ENCODE assay signal across 9 cellular contexts in the genomic region with DNA sequence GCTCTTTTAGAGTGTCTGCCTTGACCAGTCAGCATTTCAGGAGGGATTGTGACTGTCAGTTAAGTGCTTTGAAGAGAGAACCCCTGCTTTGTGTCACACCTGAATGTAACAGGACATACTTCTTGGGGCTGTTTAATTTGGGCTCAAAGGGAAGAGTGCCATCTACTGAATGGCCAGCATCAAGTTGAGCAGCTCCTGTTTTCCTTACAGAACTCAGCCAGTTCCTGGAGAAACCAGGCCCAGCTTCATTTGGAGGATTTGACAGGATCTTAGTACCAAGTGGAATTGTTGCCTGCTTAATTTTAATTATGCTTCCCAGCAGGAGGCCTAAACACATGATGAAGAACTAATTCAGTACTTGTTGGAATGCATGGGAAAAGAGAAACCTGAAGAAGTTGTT. TPM values are rescaled to one million over a fixed set of nuclear protein-coding genes. Genes with fewer than 3 reads are reported as not detected.
DNase-seq lines count a peak whose midpoint lies in the region; ATAC-seq, FAIRE-seq and TF ChIP-seq lines count a peak whose summit lies in the region.
"Had no signal": no experiment of that assay in that cellular context is flagged by ENCODE, and none has a peak within 500 bp of the region (broad histone marks: within the 10 kb centered on the region; RNA-seq: fewer than 3 reads in every experiment).

No MANE protein-coding gene starts in this region.

- no peak overlapping the region for H3K4me3 ChIP-seq in GM12864 (ENCODE audit: low read depth, low read length)
- no peak overlapping the region for H3K4me3 ChIP-seq in pancreas
- H3K4me3 ChIP-seq in coronary artery = no peak overlapping the region
- no peak overlapping the region for H3K4me3 ChIP-seq in ovary

- no peaks in the 10 kb centered on the region for H3K9me3 ChIP-seq in pancreas
- H3K9me3 ChIP-seq in ovary = no peaks in the 10 kb centered on the region

- ATAC-seq in pancreas = peak; percentile 46 to 76 (median 74)
- ATAC-seq in GM18867 (IDR thresholded peaks at IDR 0.05; ENCODE audit: unreplicated experiment) = no peak
- no peak for ATAC-seq in HG02642 (IDR thresholded peaks at IDR 0.05; ENCODE audit: poor library complexity, unreplicated experiment)
- ATAC-seq: activated naive CD4-positive, alpha-beta T cell treated with anti-CD3 and anti-CD28 coated beads, Interleukin-2, amount 50 U/mL, for 72 hours had no signal

- DNase-seq in GM12864 (ENCODE audit: low read depth) = no peak
- DNase-seq in OCI-M1 (lab: John Stamatoyannopoulos, UW) = peak; percentile 54
- peak; percentile 46 for DNase-seq in fibroblast of gingiva (ENCODE audit: low read depth)
- peak in 1 of 6 donors; percentile 24 for DNase-seq in pancreas
- no peak for DNase-seq in coronary artery (ENCODE audit: low spot score)
- DNase-seq in ovary = no peak

- no peak for TF ChIP-seq EP300 in ovary (IDR thresholded peaks at IDR 0.05)

- H3K27me3 ChIP-seq in pancreas = no peaks in the 10 kb centered on the region
- no peaks in the 10 kb centered on the region for H3K27me3 ChIP-seq in ovary

- H3K36me3 ChIP-seq in pancreas (no peaks in the 10 kb centered on the region), ovary (no peaks in the 10 kb centered on the region)

- TF ChIP-seq CTCF in GM12864 (IDR thresholded peaks at IDR 0.05; ENCODE audit: low read depth, low read length, missing control alignments) = peak; percentile 30
- TF ChIP-seq CTCF in pancreas (IDR thresholded peaks at IDR 0.05) = no peak
- no peak for TF ChIP-seq CTCF in coronary artery (IDR thresholded peaks at IDR 0.05)
- no peak for TF ChIP-seq CTCF in ovary (IDR thresholded peaks at IDR 0.05)

- intact Hi-C loops in pancreas (cut with DNase I) = loop anchor here in 1 of 3 donors (10.0 kb wide), 1 partner anchor 121 kb away; no protein-coding TSS in a partner anchor
- intact Hi-C loops in ovary (cut with DNase I) = loop anchor here in 1 of 4 donors (10.0 kb wide), 1 partner anchor 131 kb away; no protein-coding TSS in a partner anchor

- TF ChIP-seq POLR2A in ovary (IDR thresholded peaks at IDR 0.05) = no peak

- H3K27ac ChIP-seq in pancreas (no peak overlapping the region), coronary artery (no peak overlapping the region), ovary (no peak overlapping the region)

- peaks cover 10 to 40% (median 29%) of the 10 kb centered on the region in 3 donors for H3K4me1 ChIP-seq in pancreas
- peaks cover 8% of the 10 kb centered on the region for H3K4me1 ChIP-seq in ovary (ENCODE audit: insufficient read depth)

- no peak for FAIRE-seq in pancreas (lab: Jason Lieb, UNC)

RNA-seq across cellular contexts. Expression of a gene that starts 8.3 kb away (rescaled TPM):
- total RNA-seq in pancreas (10 to 100 TPM; 33.9 to 83.3 (median 49.9) TPM), ovary (100 to 1,000 TPM in 1 of 7 donors, 10 to 100 TPM in 6; 65.3 to 110 (median 85.5) TPM)
- polyA plus RNA-seq in pancreas (10 to 100 TPM; 31.9 to 44.7 TPM), ovary (10 to 100 TPM; 69.6 to 81.0 TPM)

Comparison
In these comparisons a context has a peak if more than half of its experiments do, and no peak if none do; other contexts are left out.
1. DNase-seq: peak in OCI-M1 (single experiment) and fibroblast of gingiva (single experiment); none in GM12864 (single experiment), coronary artery (single experiment) and ovary (0 of 5).
2. ATAC-seq: peak in pancreas (4 of 4); none in GM18867 (single experiment) and HG02642 (single experiment).